Comparison of ENCODE assay signal across 17 cellular contexts in the genomic region with DNA sequence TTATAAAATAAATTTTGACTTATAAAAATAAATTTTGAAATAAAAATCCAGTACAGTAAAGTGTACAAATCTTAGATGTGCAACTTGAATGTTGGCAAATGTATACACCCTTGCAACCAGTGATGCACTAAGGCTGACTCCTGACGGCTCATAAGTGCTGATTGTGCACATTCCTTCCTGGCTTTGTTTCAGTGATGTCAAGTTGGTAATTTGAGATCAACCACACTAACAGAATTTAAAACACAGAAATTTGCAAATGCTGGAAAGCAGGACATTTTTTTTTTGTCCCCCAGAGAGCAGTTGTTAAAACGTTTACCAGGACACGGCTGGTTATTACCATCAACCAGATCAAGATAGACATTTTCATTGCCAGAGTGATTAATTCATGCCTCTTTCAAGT.
A peak's percentile ranks its signal among the peaks of the same experiment; 100 is the strongest.
DNase-seq lines count a peak whose midpoint lies in the region; ATAC-seq and TF ChIP-seq lines count a peak whose summit lies in the region.
"Had no signal": no experiment of that assay in that cellular context is flagged by ENCODE, and none has a peak within 500 bp of the region (broad histone marks: within the 10 kb centered on the region; RNA-seq: fewer than 3 reads in every experiment).

No MANE protein-coding gene starts in this region.

- DNase-seq in Daoy (ENCODE audit: low read depth) (peak; percentile 12), MM.1S (peak; percentile 49), epithelial cell of esophagus (ENCODE audit: low read depth) (peak; percentile 39), non-pigmented ciliary epithelial cell (ENCODE audit: low read depth) (peak; percentile 56), NCI-H1694 treated with DMSO at 0.1 percent for 48 hours (lab: John Stamatoyannopoulos, UW) (no peak), OCI-LY7 (ENCODE audit: low spot score) (no peak), SKM-1 treated with dmso at 0.1 percent for 144 hours (lab: John Stamatoyannopoulos, UW; ENCODE audit: unreplicated experiment) (no peak)
- DNase-seq: activated CD8-positive, alpha-beta T cell treated with anti-CD3 and anti-CD28 coated beads, Interleukin-2, amount 10 ng/mL, durations not matched to agents 7 days and 5 days; amygdala; H9; KBM-7; lower lobe of right lung; NCI-H146; NCI-H524 treated with DMSO at 0.1 percent for 48 hours; nephron progenitor cell; transverse colon had no signal

- no peaks in the 10 kb centered on the region for H3F3A ChIP-seq in MM.1S (ENCODE audit: insufficient read depth, low read length)

- ATAC-seq in GM18511 (IDR thresholded peaks at IDR 0.05; ENCODE audit: unreplicated experiment): no peak
- ATAC-seq: activated CD8-positive, alpha-beta T cell treated with anti-CD3 and anti-CD28 coated beads, Interleukin-2, amount 10 ng/mL, durations not matched to agents 7 days and 5 days; lower lobe of right lung had no signal

- H3K4me3 ChIP-seq in MM.1S (ENCODE audit: low read length): no peak overlapping the region
- H3K4me3 ChIP-seq in epithelial cell of esophagus (ENCODE audit: low read length): no peak overlapping the region
- no peak overlapping the region for H3K4me3 ChIP-seq in OCI-LY7 (ENCODE audit: low read depth, low read length, poor library complexity, severe bottlenecking)
- H3K4me3 ChIP-seq: lower lobe of right lung, transverse colon had no signal

- CTCF ChIA-PET in OCI-LY7 (lab: Charles Lee; ENCODE audit: unreplicated experiment): no interaction called here

- TF ChIP-seq CTCF in MM.1S (IDR thresholded peaks at IDR 0.05; ENCODE audit: low read length): no peak
- TF ChIP-seq CTCF in epithelial cell of esophagus (IDR thresholded peaks at IDR 0.05; ENCODE audit: insufficient read depth, low read depth, low read length, missing control alignments): no peak
- TF ChIP-seq CTCF in OCI-LY7 (conservative IDR thresholded peaks at IDR 0.05; ENCODE audit: low read length): no peak

- H3K79me2 ChIP-seq in MM.1S (ENCODE audit: low read length): no peaks in the 10 kb centered on the region
- no peaks in the 10 kb centered on the region for H3K79me2 ChIP-seq in OCI-LY7 (ENCODE audit: insufficient read depth, low read depth, low read length)

- H3K36me3 ChIP-seq in MM.1S (replicated peaks; ENCODE audit: insufficient read depth, low read length) (no peaks in the 10 kb centered on the region), OCI-LY7 (ENCODE audit: insufficient read depth, low read length) (no peaks in the 10 kb centered on the region)
- H3K36me3 ChIP-seq: lower lobe of right lung, transverse colon had no signal

- intact Hi-C loops in OCI-LY7 (cut with micrococcal nuclease; ENCODE audit: unreplicated experiment): no loop called here

- H3K9ac ChIP-seq in MM.1S (ENCODE audit: low read length): no peak overlapping the region

- H4K20me1 ChIP-seq in MM.1S (ENCODE audit: insufficient read depth, low read length) (no peaks in the 10 kb centered on the region), OCI-LY7 (ENCODE audit: insufficient read depth, low read length) (no peaks in the 10 kb centered on the region)

- BruUV-seq in OCI-LY7 (replicated peaks; lab: Mats Ljungman, UMichigan): no TSS peak

- H2AFZ ChIP-seq in MM.1S (ENCODE audit: low read length) (no peak overlapping the region), OCI-LY7 (ENCODE audit: low read length) (no peak overlapping the region)

- H3K27ac ChIP-seq in MM.1S (ENCODE audit: low read length): no peak overlapping the region
- no peak overlapping the region for H3K27ac ChIP-seq in OCI-LY7 (ENCODE audit: low read depth, low read length, poor library complexity, severe bottlenecking)
- H3K27ac ChIP-seq: lower lobe of right lung, transverse colon had no signal

- no peak overlapping the region for H3K4me2 ChIP-seq in MM.1S (ENCODE audit: low read depth, low read length)
- no peak overlapping the region for H3K4me2 ChIP-seq in OCI-LY7 (ENCODE audit: low read length)

- H3K9me2 ChIP-seq in MM.1S (replicated peaks; ENCODE audit: insufficient read depth, low read length) (no peaks in the 10 kb centered on the region), OCI-LY7 (ENCODE audit: insufficient read depth, low read length) (no peaks in the 10 kb centered on the region)

- H3K27me3 ChIP-seq in MM.1S (replicated peaks; ENCODE audit: insufficient read depth, low read length): no peaks in the 10 kb centered on the region
- H3K27me3 ChIP-seq: transverse colon had no signal

- POLR2A ChIA-PET in OCI-LY7 (lab: Charles Lee): interaction anchor here (0.9 kb wide), 1 partner anchor 13 kb away, joined by 4 read pairs; no protein-coding TSS in a partner anchor

- H3K9me3 ChIP-seq in MM.1S (replicated peaks; ENCODE audit: insufficient read depth, low read length) (no peaks in the 10 kb centered on the region), OCI-LY7 (ENCODE audit: low read length) (no peaks in the 10 kb centered on the region)
- H3K9me3 ChIP-seq: lower lobe of right lung, transverse colon had no signal

- no peaks in the 10 kb centered on the region for H3K4me1 ChIP-seq in MM.1S (ENCODE audit: low read length)
- H3K4me1 ChIP-seq in OCI-LY7 (ENCODE audit: insufficient read depth, low read length, poor library complexity, severe bottlenecking): no peaks in the 10 kb centered on the region
- H3K4me1 ChIP-seq: lower lobe of right lung, transverse colon had no signal

Comparison
In these comparisons a context has a peak if more than half of its experiments do, and no peak if none do; other contexts are left out.
1. DNase-seq: peak in Daoy (single experiment), MM.1S (single experiment), epithelial cell of esophagus (single experiment) and non-pigmented ciliary epithelial cell (single experiment); none in NCI-H1694 treated with DMSO at 0.1 percent for 48 hours (single experiment), OCI-LY7 (single experiment) and SKM-1 treated with dmso at 0.1 percent for 144 hours (single experiment).